Comparison of ENCODE assay signal across 8 cellular contexts in genomic region chr1:17440074-17440826, GRCh38. TPM values are rescaled to one million over a fixed set of nuclear protein-coding genes. Genes with fewer than 3 reads are reported as not detected.
A peak's percentile ranks its signal among the peaks of the same experiment; 100 is the strongest.
DNase-seq lines count a peak whose midpoint lies in the region; ATAC-seq, FAIRE-seq and TF ChIP-seq lines count a peak whose summit lies in the region.

No MANE protein-coding gene starts in this region.

- no peaks in the 10 kb centered on the region for H3K9me3 Mint-ChIP-seq in T-helper 1 cell treated with Interleukin-12 subunit alpha and Interleukin-12 subunit beta and Interleukin-4 antibody, amounts not matched to agents 30 μg/mL and 1 μg/mL, for 36 hours

- H3K4me1 Mint-ChIP-seq in T-helper 1 cell treated with Interleukin-12 subunit alpha and Interleukin-12 subunit beta and Interleukin-4 antibody, amounts not matched to agents 30 μg/mL and 1 μg/mL, for 36 hours (ENCODE audit: low read depth): peaks cover 34% of the 10 kb centered on the region

- H3K36me3 ChIP-seq in gastrocnemius medialis: no peaks in the 10 kb centered on the region

- TF ChIP-seq CTCF in fibroblast of the aortic adventitia (IDR thresholded peaks at IDR 0.05; ENCODE audit: insufficient read depth, low read length): no peak
- TF ChIP-seq CTCF in gastrocnemius medialis (IDR thresholded peaks at IDR 0.05 in 4 of 5, conservative IDR thresholded peaks at IDR 0.05 in 1 of 5): no peak

- H3K27me3 Mint-ChIP-seq in T-helper 1 cell treated with Interleukin-12 subunit alpha and Interleukin-12 subunit beta and Interleukin-4 antibody, amounts not matched to agents 30 μg/mL and 1 μg/mL, for 36 hours (ENCODE audit: low read depth): no peaks in the 10 kb centered on the region

- no peaks in the 10 kb centered on the region for H3K27me3 ChIP-seq in gastrocnemius medialis

- peak overlapping the region; percentile 79 to 89 (median 83) for H3K27ac ChIP-seq in gastrocnemius medialis

- peaks cover 7% of the 10 kb centered on the region for H3K36me3 Mint-ChIP-seq in T-helper 1 cell treated with Interleukin-12 subunit alpha and Interleukin-12 subunit beta and Interleukin-4 antibody, amounts not matched to agents 30 μg/mL and 1 μg/mL, for 36 hours (ENCODE audit: low read depth)

- DNase-seq in GM19239 (ENCODE audit: insufficient read length, low spot score): no peak
- no peak for DNase-seq in fibroblast of the aortic adventitia (ENCODE audit: low read depth)
- DNase-seq in gastrocnemius medialis: no peak
- DNase-seq in sciatic nerve (ENCODE audit: low spot score): no peak
- no peak for DNase-seq in NCI-H2171 (lab: John Stamatoyannopoulos, UW)
- DNase-seq in cerebellar nuclear complex (lab: John Stamatoyannopoulos, UW): no peak
- DNase-seq in activated gamma-delta T cell (lab: John Stamatoyannopoulos, UW): no peak

- H3K4me3 ChIP-seq in fibroblast of the aortic adventitia (ENCODE audit: low read depth, low read length) (peak overlapping the region; percentile 58), gastrocnemius medialis (peak overlapping the region; percentile 54 to 79 (median 68))

- no peaks in the 10 kb centered on the region for H3K9me3 ChIP-seq in gastrocnemius medialis

- intact Hi-C loops in gastrocnemius medialis (cut with DNase I; ENCODE audit: low total_unique reads) (no loop called here), sciatic nerve (cut with DNase I) (no loop called here)

- in situ Hi-C loops in gastrocnemius medialis (cut with MboI; ENCODE audit: low sequenced_read_pairs in 4 of 4): no loop called here

- FAIRE-seq in GM19239 (lab: Jason Lieb, UNC): peak; percentile 28

- peak overlapping the region; percentile 81 for H3K4me3 Mint-ChIP-seq in T-helper 1 cell treated with Interleukin-12 subunit alpha and Interleukin-12 subunit beta and Interleukin-4 antibody, amounts not matched to agents 30 μg/mL and 1 μg/mL, for 36 hours

- peak overlapping the region; percentile 85 for H3K27ac Mint-ChIP-seq in T-helper 1 cell treated with Interleukin-12 subunit alpha and Interleukin-12 subunit beta and Interleukin-4 antibody, amounts not matched to agents 30 μg/mL and 1 μg/mL, for 36 hours

- no peak for TF ChIP-seq POLR2A in gastrocnemius medialis (IDR thresholded peaks at IDR 0.05)

- peaks cover 24 to 32% of the 10 kb centered on the region in 2 donors for H3K4me1 ChIP-seq in gastrocnemius medialis

- no peak for ATAC-seq in gastrocnemius medialis
- no peak for ATAC-seq in sciatic nerve

RNA-seq across cellular contexts. Expression of gene RCC2, which starts 0.8 kb away (rescaled TPM):
- total RNA-seq in fibroblast of the aortic adventitia (ENCODE audit: low replicate concordance) (40.1 and 46.0 TPM in 2 replicates), gastrocnemius medialis (10 to 100 TPM in 1 of 4 donors, 1 to 10 TPM in 3; 5.7 to 11.5 (median 7.8) TPM), sciatic nerve (29.6 TPM)
